Comparison of ENCODE assay signal across 25 cellular contexts in genomic region chr4:36549256-36549655, GRCh38.
"Had no signal": no experiment of that assay in that cellular context is flagged by ENCODE, and none has a peak within 500 bp of the region (broad histone marks: within the 10 kb centered on the region; RNA-seq: fewer than 3 reads in every experiment).

No MANE protein-coding gene starts in this region.

- H3K9me3 ChIP-seq: gastrocnemius medialis, left lung, mucosa of descending colon, prostate gland, right atrium auricular region, sigmoid colon, stomach, thyroid gland, vagina had no signal

- H3K27ac ChIP-seq: coronary artery, gastrocnemius medialis, left lung, prostate gland, right atrium auricular region, sigmoid colon, stomach, thyroid gland, vagina had no signal

- H3K4me3 ChIP-seq: coronary artery, gastrocnemius medialis, left lung, mucosa of descending colon, prostate gland, right atrium auricular region, sigmoid colon, stomach, thyroid gland, vagina had no signal

- ATAC-seq: effector memory CD8-positive, alpha-beta T cell; gastrocnemius medialis; left cardiac atrium; left lung; mucosa of descending colon; natural killer cell treated with Interleukin-12 subunit alpha and Interleukin-12 subunit beta and Interleukin-15 and Interleukin-18, amount 100 ng/mL, for 72 hours; stimulated activated effector memory CD8-positive, alpha-beta T cell treated with anti-CD3 and anti-CD28 coated beads, Interleukin-12 subunit alpha, Interleukin-12 subunit beta, amount 100 ng/mL, for 72 hours had no signal

- H3K36me3 ChIP-seq: gastrocnemius medialis, left lung, prostate gland, right atrium auricular region, sigmoid colon, stomach, thyroid gland, vagina had no signal

- H3K27me3 Mint-ChIP-seq: naive B cell; natural killer cell treated with Interleukin-12 subunit alpha and Interleukin-12 subunit beta and Interleukin-15 and Interleukin-18, amount 100 ng/mL, for 72 hours had no signal

- H3K36me3 Mint-ChIP-seq: mesothelial cell of epicardium; naive B cell; natural killer cell treated with Interleukin-12 subunit alpha and Interleukin-12 subunit beta and Interleukin-15 and Interleukin-18, amount 100 ng/mL, for 72 hours; stimulated activated effector memory CD8-positive, alpha-beta T cell treated with anti-CD3 and anti-CD28 coated beads, Interleukin-12 subunit alpha, Interleukin-12 subunit beta, amount 100 ng/mL, for 72 hours had no signal

- H3K4me3 Mint-ChIP-seq: effector memory CD8-positive, alpha-beta T cell; mesothelial cell of epicardium; naive B cell; natural killer cell treated with Interleukin-12 subunit alpha and Interleukin-12 subunit beta and Interleukin-15 and Interleukin-18, amount 100 ng/mL, for 72 hours; neural crest cell; stimulated activated effector memory CD8-positive, alpha-beta T cell treated with anti-CD3 and anti-CD28 coated beads, Interleukin-12 subunit alpha, Interleukin-12 subunit beta, amount 100 ng/mL, for 72 hours had no signal

- FAIRE-seq: endometrium had no signal

- H3K27ac Mint-ChIP-seq: effector memory CD8-positive, alpha-beta T cell; mesothelial cell of epicardium; naive B cell; natural killer cell treated with Interleukin-12 subunit alpha and Interleukin-12 subunit beta and Interleukin-15 and Interleukin-18, amount 100 ng/mL, for 72 hours; stimulated activated effector memory CD8-positive, alpha-beta T cell treated with anti-CD3 and anti-CD28 coated beads, Interleukin-12 subunit alpha, Interleukin-12 subunit beta, amount 100 ng/mL, for 72 hours had no signal

- DNase-seq: dermis blood vessel endothelial cell; effector memory CD8-positive, alpha-beta T cell; gastrocnemius medialis; left cardiac atrium; left lung; mesenchymal stem cell; mucosa of descending colon; naive B cell; nucleus accumbens; sigmoid colon; stimulated activated CD4-positive, alpha-beta T cell treated with anti-CD3 and anti-CD28 coated beads, Interleukin-2, amount 100 ng/mL, for 24 hours; stimulated activated CD4-positive, alpha-beta T cell treated with anti-CD3 and anti-CD28 coated beads, Interleukin-4, amount 100 ng/mL, for 24 hours; stimulated activated naive CD4-positive, alpha-beta T cell treated with Interleukin-2 at 50 U/mL for 16 hours; stomach; thyroid gland; trophoblast cell had no signal

- H3K4me1 ChIP-seq: gastrocnemius medialis, left lung, prostate gland, right atrium auricular region, sigmoid colon, stomach, thyroid gland, vagina had no signal

- H3K27me3 ChIP-seq: gastrocnemius medialis, left lung, right atrium auricular region, sigmoid colon, stomach, thyroid gland, vagina had no signal

- H3K4me1 Mint-ChIP-seq: mesothelial cell of epicardium; naive B cell; neural crest cell; stimulated activated effector memory CD8-positive, alpha-beta T cell treated with anti-CD3 and anti-CD28 coated beads, Interleukin-12 subunit alpha, Interleukin-12 subunit beta, amount 100 ng/mL, for 72 hours had no signal

- H3K9me3 Mint-ChIP-seq: effector memory CD8-positive, alpha-beta T cell; mesothelial cell of epicardium; naive B cell; natural killer cell treated with Interleukin-12 subunit alpha and Interleukin-12 subunit beta and Interleukin-15 and Interleukin-18, amount 100 ng/mL, for 72 hours; neural crest cell; stimulated activated effector memory CD8-positive, alpha-beta T cell treated with anti-CD3 and anti-CD28 coated beads, Interleukin-12 subunit alpha, Interleukin-12 subunit beta, amount 100 ng/mL, for 72 hours had no signal
